1 cellular context compared by ENCODE assay signal in genomic region chr2:239464166-239465016, GRCh38.
TF ChIP-seq lines count a peak whose summit lies in the region.

No MANE protein-coding gene starts in this region.

TF ChIP-seq in HCT116, 20 proteins besides CTCF, POLR2A, EP300 and RAD21 (continued from another document):
- TF ChIP-seq ZBTB33 (IDR thresholded peaks at IDR 0.05; ENCODE audit: extremely low read depth, insufficient replicate concordance, low read length) (no peak), ZNF274 (IDR thresholded peaks at IDR 0.05; ENCODE audit: low read depth, low read length) (no peak), SRF (IDR thresholded peaks at IDR 0.05; ENCODE audit: low read depth) (no peak)
- TF ChIP-seq, protein P1, sequence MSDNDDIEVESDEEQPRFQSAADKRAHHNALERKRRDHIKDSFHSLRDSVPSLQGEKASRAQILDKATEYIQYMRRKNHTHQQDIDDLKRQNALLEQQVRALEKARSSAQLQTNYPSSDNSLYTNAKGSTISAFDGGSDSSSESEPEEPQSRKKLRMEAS (IDR thresholded peaks at IDR 0.05), result no peak
